ENCODE assay signal across 23 cellular contexts in the genomic region with DNA sequence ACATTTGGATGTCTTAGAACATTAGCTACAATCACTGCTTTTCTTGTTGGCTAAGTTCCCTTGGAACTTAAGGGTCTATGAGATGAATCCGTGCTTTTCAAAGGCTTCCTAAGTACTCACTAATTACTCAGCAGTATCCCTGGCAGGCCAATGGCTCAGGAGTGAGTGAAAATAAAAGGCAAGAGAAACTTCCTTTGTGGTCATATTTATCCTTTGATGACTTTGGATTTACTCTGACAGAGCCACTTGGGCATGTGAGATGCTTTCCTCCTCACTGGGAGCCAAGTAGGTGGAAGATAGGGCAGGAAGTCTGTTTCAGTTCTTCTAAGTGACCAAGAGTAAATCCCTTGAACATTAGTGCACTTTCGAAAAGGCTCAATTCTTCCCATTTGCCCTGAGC.
"Had no signal": no experiment of that assay in that cellular context is flagged by ENCODE, and none has a peak within 500 bp of the region (broad histone marks: within the 10 kb centered on the region; RNA-seq: fewer than 3 reads in every experiment).

No MANE protein-coding gene starts in this region.

- H3K27ac Mint-ChIP-seq: activated CD4-positive, alpha-beta memory T cell treated with anti-CD3 and anti-CD28 coated beads for 36 hours; activated CD4-positive, alpha-beta T cell treated with anti-CD3 and anti-CD28 coated beads, Interleukin-2, amount 10 ng/mL, durations not matched to agents 7 days and 5 days; activated naive CD4-positive, alpha-beta T cell treated with anti-CD3 and anti-CD28 coated beads, Interleukin-2, amount 10 ng/mL, durations not matched to agents 7 days and 5 days; activated naive CD8-positive, alpha-beta T cell treated with anti-CD3 and anti-CD28 coated beads, Interleukin-2, amount 10 ng/mL, durations not matched to agents 7 days and 5 days; T-cell had no signal

- H3K9me3 Mint-ChIP-seq: activated CD4-positive, alpha-beta memory T cell treated with anti-CD3 and anti-CD28 coated beads for 36 hours; activated CD4-positive, alpha-beta T cell treated with anti-CD3 and anti-CD28 coated beads, Interleukin-2, amount 10 ng/mL, durations not matched to agents 7 days and 5 days; activated naive CD8-positive, alpha-beta T cell treated with anti-CD3 and anti-CD28 coated beads, Interleukin-2, amount 10 ng/mL, durations not matched to agents 7 days and 5 days; activated T-cell treated with anti-CD3 and anti-CD28 coated beads, Interleukin-2, amount 50 U/mL, for 4 hours; T-cell had no signal

- H3K4me1 ChIP-seq: adrenal gland had no signal

- DNase-seq: activated CD4-positive, alpha-beta memory T cell treated with anti-CD3 and anti-CD28 coated beads for 36 hours; activated CD4-positive, alpha-beta T cell treated with anti-CD3 and anti-CD28 coated beads, Interleukin-2, amount 10 ng/mL, durations not matched to agents 7 days and 5 days; activated CD4-positive, CD25-positive, alpha-beta regulatory T cell; activated CD8-positive, alpha-beta memory T cell treated with anti-CD3 and anti-CD28 coated beads for 24 hours; activated gamma-delta T cell; activated naive CD4-positive, alpha-beta T cell treated with anti-CD3 and anti-CD28 coated beads, Interleukin-2, amount 10 ng/mL, durations not matched to agents 7 days and 5 days; activated naive CD8-positive, alpha-beta T cell treated with anti-CD3 and anti-CD28 coated beads, Interleukin-2, amount 10 ng/mL, durations not matched to agents 7 days and 5 days; activated T-cell treated with anti-CD3 and anti-CD28 coated beads, Interleukin-2, amount 50 U/mL, for 4 hours; adrenal gland; anterior cingulate cortex; caudate nucleus; MM.1S; NCI-H1105; NCI-H1436; NCI-H1694 treated with DMSO at 0.1 percent for 48 hours; NCI-H2029 treated with DMSO at 0.1 percent for 48 hours; NCI-H446; NCI-H524; SIG-M5; T-cell; T-helper 2 cell; T1000 had no signal

- ATAC-seq: activated T-cell treated with anti-CD3 and anti-CD28 coated beads, Interleukin-2, amount 50 U/mL, for 4 hours; T-cell had no signal

- H3K36me3 Mint-ChIP-seq: activated CD4-positive, alpha-beta memory T cell treated with anti-CD3 and anti-CD28 coated beads for 36 hours; activated naive CD4-positive, alpha-beta T cell treated with anti-CD3 and anti-CD28 coated beads, Interleukin-2, amount 10 ng/mL, durations not matched to agents 7 days and 5 days; activated naive CD8-positive, alpha-beta T cell treated with anti-CD3 and anti-CD28 coated beads, Interleukin-2, amount 10 ng/mL, durations not matched to agents 7 days and 5 days; T-cell had no signal

- H3K4me3 Mint-ChIP-seq: activated CD4-positive, alpha-beta memory T cell treated with anti-CD3 and anti-CD28 coated beads for 36 hours; activated CD4-positive, alpha-beta T cell treated with anti-CD3 and anti-CD28 coated beads, Interleukin-2, amount 10 ng/mL, durations not matched to agents 7 days and 5 days; activated naive CD4-positive, alpha-beta T cell treated with anti-CD3 and anti-CD28 coated beads, Interleukin-2, amount 10 ng/mL, durations not matched to agents 7 days and 5 days; activated naive CD8-positive, alpha-beta T cell treated with anti-CD3 and anti-CD28 coated beads, Interleukin-2, amount 10 ng/mL, durations not matched to agents 7 days and 5 days; activated T-cell treated with anti-CD3 and anti-CD28 coated beads, Interleukin-2, amount 50 U/mL, for 4 hours; T-cell had no signal

- H3K36me3 ChIP-seq: adrenal gland had no signal

- H3K27me3 Mint-ChIP-seq: activated CD4-positive, alpha-beta memory T cell treated with anti-CD3 and anti-CD28 coated beads for 36 hours; activated CD4-positive, alpha-beta T cell treated with anti-CD3 and anti-CD28 coated beads, Interleukin-2, amount 10 ng/mL, durations not matched to agents 7 days and 5 days; activated naive CD4-positive, alpha-beta T cell treated with anti-CD3 and anti-CD28 coated beads, Interleukin-2, amount 10 ng/mL, durations not matched to agents 7 days and 5 days; activated naive CD8-positive, alpha-beta T cell treated with anti-CD3 and anti-CD28 coated beads, Interleukin-2, amount 10 ng/mL, durations not matched to agents 7 days and 5 days had no signal

- H3K4me3 ChIP-seq: adrenal gland had no signal

- H3K27me3 ChIP-seq: adrenal gland had no signal

- H3K4me1 Mint-ChIP-seq: activated CD4-positive, alpha-beta T cell treated with anti-CD3 and anti-CD28 coated beads, Interleukin-2, amount 10 ng/mL, durations not matched to agents 7 days and 5 days; activated naive CD4-positive, alpha-beta T cell treated with anti-CD3 and anti-CD28 coated beads, Interleukin-2, amount 10 ng/mL, durations not matched to agents 7 days and 5 days; activated naive CD8-positive, alpha-beta T cell treated with anti-CD3 and anti-CD28 coated beads, Interleukin-2, amount 10 ng/mL, durations not matched to agents 7 days and 5 days; T-cell had no signal

- H3K9me3 ChIP-seq: adrenal gland had no signal

- H3K27ac ChIP-seq: adrenal gland, VCaP had no signal
